In genomic region chr7:108045154-108045553, GRCh38 we compare ENCODE assay signal across 17 cellular contexts. TPM values are rescaled to one million over a fixed set of nuclear protein-coding genes. Genes with fewer than 3 reads are reported as not detected.
DNase-seq lines count a peak whose midpoint lies in the region; ATAC-seq and TF ChIP-seq lines count a peak whose summit lies in the region.
"Had no signal": no experiment of that assay in that cellular context is flagged by ENCODE, and none has a peak within 500 bp of the region (broad histone marks: within the 10 kb centered on the region; RNA-seq: fewer than 3 reads in every experiment).

No MANE protein-coding gene starts in this region.

- ATAC-seq in GM18858 (IDR thresholded peaks at IDR 0.05; ENCODE audit: unreplicated experiment) = no peak
- no peak for ATAC-seq in activated CD8-positive, alpha-beta T cell treated with anti-CD3 and anti-CD28 coated beads for 36 hours
- ATAC-seq: activated CD4-positive, CD25-positive, alpha-beta regulatory T cell treated with anti-CD3 and anti-CD28 coated beads, Interleukin-2, amount 50 U/mL, for 24 hours; activated CD8-positive, alpha-beta memory T cell treated with anti-CD3 and anti-CD28 coated beads, Interleukin-2, amount 10 ng/mL, durations not matched to agents 7 days and 5 days had no signal

- intact Hi-C loops in activated CD8-positive, alpha-beta T cell treated with anti-CD3 and anti-CD28 coated beads for 36 hours (cut with micrococcal nuclease) = no loop called here

- no peaks in the 10 kb centered on the region for H3K9me3 Mint-ChIP-seq in activated CD8-positive, alpha-beta T cell treated with anti-CD3 and anti-CD28 coated beads for 36 hours

- H3K4me3 Mint-ChIP-seq in activated CD8-positive, alpha-beta T cell treated with anti-CD3 and anti-CD28 coated beads for 36 hours = no peak overlapping the region
- H3K4me3 Mint-ChIP-seq: activated CD8-positive, alpha-beta memory T cell treated with anti-CD3 and anti-CD28 coated beads, Interleukin-2, amount 10 ng/mL, durations not matched to agents 7 days and 5 days had no signal

- peak; percentile 31 for DNase-seq in M059J (ENCODE audit: low read depth)
- peak; percentile 54 for DNase-seq in dedifferentiated amniotic fluid mesenchymal stem cell (ENCODE audit: extremely low spot score)
- DNase-seq in iris pigment epithelial cell (ENCODE audit: low read depth) = peak; percentile 88
- DNase-seq in stromal cell of bone marrow (ENCODE audit: low read depth) = peak; percentile 12
- no peak for DNase-seq in GM20000 (ENCODE audit: low spot score)
- DNase-seq in activated CD8-positive, alpha-beta T cell treated with anti-CD3 and anti-CD28 coated beads for 36 hours = no peak
- DNase-seq in GM13977 (ENCODE audit: low spot score) = no peak
- DNase-seq: activated CD8-positive, alpha-beta memory T cell treated with anti-CD3 and anti-CD28 coated beads, Interleukin-2, amount 10 ng/mL, durations not matched to agents 7 days and 5 days; effector CD8-positive, alpha-beta T cell; mesendoderm; NCI-H1694 treated with DMSO at 0.1 percent for 48 hours; NCI-H446 treated with DMSO at 0.1 percent for 48 hours; SHP77; T-helper 2 cell; transverse colon had no signal

- H3K27me3 Mint-ChIP-seq in activated CD8-positive, alpha-beta T cell treated with anti-CD3 and anti-CD28 coated beads for 36 hours = peaks cover 1% of the 10 kb centered on the region

- no peak overlapping the region for H3K27ac Mint-ChIP-seq in activated CD8-positive, alpha-beta T cell treated with anti-CD3 and anti-CD28 coated beads for 36 hours
- H3K27ac Mint-ChIP-seq: activated CD8-positive, alpha-beta memory T cell treated with anti-CD3 and anti-CD28 coated beads, Interleukin-2, amount 10 ng/mL, durations not matched to agents 7 days and 5 days had no signal

- POLR2A ChIA-PET in activated CD8-positive, alpha-beta T cell treated with anti-CD3 and anti-CD28 coated beads for 36 hours (lab: Charles Lee) = no interaction called here

- in situ Hi-C loops in GM13977 (cut with MboI; ENCODE audit: low pct_unique_long_range_greater_than_20kb, low sequenced_read_pairs, unreplicated experiment) = no loop called here

- H3K36me3 Mint-ChIP-seq in activated CD8-positive, alpha-beta T cell treated with anti-CD3 and anti-CD28 coated beads for 36 hours (ENCODE audit: low read depth) = no peaks in the 10 kb centered on the region
- H3K36me3 Mint-ChIP-seq: activated CD8-positive, alpha-beta memory T cell treated with anti-CD3 and anti-CD28 coated beads, Interleukin-2, amount 10 ng/mL, durations not matched to agents 7 days and 5 days had no signal

- peaks cover 2% of the 10 kb centered on the region for H3K4me1 Mint-ChIP-seq in activated CD8-positive, alpha-beta T cell treated with anti-CD3 and anti-CD28 coated beads for 36 hours (ENCODE audit: low read depth)

- CTCF ChIA-PET in activated CD8-positive, alpha-beta T cell treated with anti-CD3 and anti-CD28 coated beads for 36 hours (lab: Charles Lee) = no interaction called here

- TF ChIP-seq CTCF in GM20000 (IDR thresholded peaks at IDR 0.05; ENCODE audit: extremely low read depth, missing control alignments) = no peak
- TF ChIP-seq CTCF in activated CD8-positive, alpha-beta T cell treated with anti-CD3 and anti-CD28 coated beads for 36 hours (IDR thresholded peaks at IDR 0.05) = no peak
- no peak for TF ChIP-seq CTCF in GM13977 (IDR thresholded peaks at IDR 0.05; ENCODE audit: extremely low read depth, insufficient read depth, missing control alignments)

RNA-seq across cellular contexts. Expression of gene LAMB1, which starts 42.2 kb away (rescaled TPM):
- total RNA-seq in M059J (2014; rRNA removed; shearing (Covaris generic)) = 112 and 225 TPM in 2 replicates
- total RNA-seq in activated CD8-positive, alpha-beta T cell treated with anti-CD3 and anti-CD28 coated beads for 36 hours = under 1 TPM; 0.20 to 0.36 TPM
- total RNA-seq: activated CD8-positive, alpha-beta memory T cell treated with anti-CD3 and anti-CD28 coated beads, Interleukin-2, amount 10 ng/mL, durations not matched to agents 7 days and 5 days had no signal

Comparison
In these comparisons a context has a peak if more than half of its experiments do, and no peak if none do; other contexts are left out.
1. DNase-seq: peak in M059J (single experiment), dedifferentiated amniotic fluid mesenchymal stem cell (single experiment), iris pigment epithelial cell (single experiment) and stromal cell of bone marrow (single experiment); none in GM20000 (single experiment), activated CD8-positive, alpha-beta T cell treated with anti-CD3 and anti-CD28 coated beads for 36 hours (single experiment) and GM13977 (single experiment).
2. RNA of gene LAMB1, which starts 42.2 kb away (total RNA-seq): 112 to 225 TPM in M059J; 0.20 to 0.36 TPM in activated CD8-positive, alpha-beta T cell treated with anti-CD3 and anti-CD28 coated beads for 36 hours; every median in the first group is over 10 times any median in the second.